15 cellular contexts compared by ENCODE assay signal in the genomic region with DNA sequence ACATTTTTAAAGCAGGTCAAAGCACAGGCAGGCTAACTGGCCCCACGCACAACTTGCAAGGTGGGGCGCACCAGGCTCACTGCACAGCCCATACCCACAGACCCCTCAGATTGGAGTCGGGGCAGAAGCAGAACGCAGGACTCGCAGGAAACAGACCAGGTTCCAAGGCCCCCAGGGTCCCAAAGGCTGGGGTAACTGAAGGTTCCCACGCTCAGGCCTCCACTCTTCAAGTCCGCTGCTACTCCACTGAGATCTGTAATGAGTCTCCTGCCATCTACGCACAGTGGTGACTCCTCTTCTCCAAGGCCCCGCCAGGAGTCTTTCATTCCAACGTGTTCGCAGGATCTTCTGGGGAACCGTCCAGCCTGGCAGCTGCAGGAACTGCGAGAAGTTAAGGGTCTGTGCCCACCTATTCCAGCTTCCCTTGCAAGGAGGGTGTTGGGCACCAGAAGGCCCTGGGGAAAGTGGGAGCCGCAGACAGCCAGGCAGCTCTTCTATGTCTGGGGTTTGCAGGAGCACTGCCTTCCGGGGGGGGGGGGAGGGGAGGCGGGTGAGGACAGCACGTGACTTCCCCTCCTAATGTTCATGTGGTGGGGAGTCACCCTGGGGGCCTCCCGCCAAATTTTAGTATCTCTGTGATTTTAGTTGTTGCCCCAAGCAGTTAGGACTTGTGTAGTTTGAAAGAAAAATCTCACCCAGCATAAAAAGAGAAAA. TPM values are rescaled to one million over a fixed set of nuclear protein-coding genes. Genes with fewer than 3 reads are reported as not detected.
A peak's percentile ranks its signal among the peaks of the same experiment; 100 is the strongest.
DNase-seq lines count a peak whose midpoint lies in the region; ATAC-seq and TF ChIP-seq lines count a peak whose summit lies in the region.
"Had no signal": no experiment of that assay in that cellular context is flagged by ENCODE, and none has a peak within 500 bp of the region (broad histone marks: within the 10 kb centered on the region; RNA-seq: fewer than 3 reads in every experiment).

No MANE protein-coding gene starts in this region.

- peaks cover 19% of the 10 kb centered on the region for H3K9me3 Mint-ChIP-seq in GM23338
- peaks cover 8% of the 10 kb centered on the region for H3K9me3 Mint-ChIP-seq in neural progenitor cell
- H3K9me3 Mint-ChIP-seq: stimulated activated naive B cell treated with anti-CD40 and anti-IgM and Interleukin-4, amounts not matched to agents 10 μg/mL and 1 μg/mL and 100 μg/mL, for 72 hours had no signal

- peaks cover 27% of the 10 kb centered on the region for H3K4me1 Mint-ChIP-seq in GM23338
- peaks cover 23% of the 10 kb centered on the region for H3K4me1 Mint-ChIP-seq in neural progenitor cell

- H4K20me1 ChIP-seq in GM23338 (replicated peaks; ENCODE audit: insufficient read depth): peaks cover 11% of the 10 kb centered on the region; the same call in 1 of the 2 replicates
- H4K20me1 ChIP-seq in neural progenitor cell (ENCODE audit: low read depth): peaks cover 18% of the 10 kb centered on the region

- TF ChIP-seq CTCF in GM23338 (conservative IDR thresholded peaks at IDR 0.05; ENCODE audit: low read depth in 2 of 2) (no peak), Peyer's patch (IDR thresholded peaks at IDR 0.05) (no peak), coronary artery (IDR thresholded peaks at IDR 0.05) (no peak), neural progenitor cell (IDR thresholded peaks at IDR 0.05) (no peak)

- H3K36me3 Mint-ChIP-seq in GM23338 (ENCODE audit: low read depth): peaks cover 8% of the 10 kb centered on the region; the same call in 2 of the 3 replicates
- peaks cover 4% of the 10 kb centered on the region for H3K36me3 Mint-ChIP-seq in neural progenitor cell

- ATAC-seq in GM23338 (no peak), GM21528 (IDR thresholded peaks at IDR 0.05; ENCODE audit: low FRiP score, unreplicated experiment) (no peak)

- H3K27me3 Mint-ChIP-seq in GM23338 (ENCODE audit: insufficient read depth, low read depth, poor library complexity) (peaks cover 16% of the 10 kb centered on the region), neural progenitor cell (ENCODE audit: insufficient read depth, low read depth) (peaks cover 22% of the 10 kb centered on the region)

- H3K9me3 ChIP-seq in Peyer's patch: no peaks in the 10 kb centered on the region
- H3K9me3 ChIP-seq in neural progenitor cell (ENCODE audit: low read depth): no peaks in the 10 kb centered on the region

- H3K27ac ChIP-seq in GM23338 (ENCODE audit: low read depth) (no peak overlapping the region), Peyer's patch (peak overlapping the region; percentile 83 to 100 (median 94)), coronary artery (no peak overlapping the region), neural progenitor cell (no peak overlapping the region)
- H3K27ac ChIP-seq: brain microvascular endothelial cell had no signal

- peak overlapping the region; percentile 87 for H3K4me3 Mint-ChIP-seq in GM23338
- peak overlapping the region; percentile 90 for H3K4me3 Mint-ChIP-seq in neural progenitor cell

- peak overlapping the region; percentile 74 for H3K4me3 ChIP-seq in GM23338
- H3K4me3 ChIP-seq in Peyer's patch: peak overlapping the region in 3 of 4 donors; percentile 76 to 91 (median 90)
- peak overlapping the region; percentile 89 for H3K4me3 ChIP-seq in coronary artery
- H3K4me3 ChIP-seq in neural progenitor cell: peak overlapping the region; percentile 63
- H3K4me3 ChIP-seq: lung had no signal

- H3F3A ChIP-seq in GM23338 (replicated peaks; ENCODE audit: low read depth): peaks cover 5% of the 10 kb centered on the region; the same call in 1 of the 2 replicates
- H3F3A ChIP-seq in neural progenitor cell (ENCODE audit: low read depth): peaks cover 9% of the 10 kb centered on the region

- no peaks in the 10 kb centered on the region for H3K36me3 ChIP-seq in GM23338 (ENCODE audit: insufficient read depth)
- peaks cover 0 to 4% (median 0%) of the 10 kb centered on the region in 3 donors for H3K36me3 ChIP-seq in Peyer's patch
- H3K36me3 ChIP-seq in neural progenitor cell: no peaks in the 10 kb centered on the region
- H3K36me3 ChIP-seq: brain microvascular endothelial cell had no signal

- no peak overlapping the region for H3K9ac ChIP-seq in neural progenitor cell

- DNase-seq in GM23338 (ENCODE audit: low spot score): no peak
- peak in 1 of 3 donors; percentile 58 for DNase-seq in Peyer's patch
- DNase-seq in coronary artery (ENCODE audit: low spot score): no peak
- no peak for DNase-seq in neural progenitor cell (ENCODE audit: low spot score)
- no peak for DNase-seq in NCI-H446 (lab: John Stamatoyannopoulos, UW)
- no peak for DNase-seq in NCI-H510A treated with DMSO at 0.1 percent for 48 hours (lab: John Stamatoyannopoulos, UW)
- DNase-seq: activated CD4-positive, alpha-beta T cell treated with anti-CD3 and anti-CD28 coated beads for 4 hours; brain microvascular endothelial cell; GF-D8; HCEC 1CT; NCI-H1105 treated with DMSO at 0.1 percent for 48 hours; stimulated activated CD4-positive, alpha-beta T cell treated with anti-CD3 and anti-CD28 coated beads, Interleukin-12 subunit alpha, Interleukin-12 subunit beta, amount 100 ng/mL, for 4 hours; stimulated activated naive B cell treated with anti-CD40 and anti-IgM and Interleukin-4, amounts not matched to agents 10 μg/mL and 1 μg/mL and 100 μg/mL, for 72 hours had no signal

- H3K27me3 ChIP-seq in GM23338 (ENCODE audit: insufficient read depth) (no peaks in the 10 kb centered on the region), Peyer's patch (no peaks in the 10 kb centered on the region), neural progenitor cell (no peaks in the 10 kb centered on the region)
- H3K27me3 ChIP-seq: brain microvascular endothelial cell had no signal

- no peak overlapping the region for H2AFZ ChIP-seq in GM23338
- no peak overlapping the region for H2AFZ ChIP-seq in neural progenitor cell (replicated peaks)

- H3K4me2 ChIP-seq in GM23338: peak overlapping the region; percentile 89
- H3K4me2 ChIP-seq in neural progenitor cell: peak overlapping the region; percentile 87

- H3K79me2 ChIP-seq in GM23338 (replicated peaks; ENCODE audit: insufficient read depth) (peaks cover 26% of the 10 kb centered on the region), neural progenitor cell (ENCODE audit: low read depth) (peaks cover 18% of the 10 kb centered on the region)

- no peaks in the 10 kb centered on the region for H3K9me2 ChIP-seq in GM23338 (ENCODE audit: insufficient read depth)

- no peak for TF ChIP-seq POLR2A in Peyer's patch (IDR thresholded peaks at IDR 0.05)

- H3K27ac Mint-ChIP-seq in GM23338: peak overlapping the region; percentile 96
- peak overlapping the region; percentile 97 for H3K27ac Mint-ChIP-seq in neural progenitor cell

- H3K4me1 ChIP-seq in GM23338 (ENCODE audit: insufficient read depth): peaks cover 27% of the 10 kb centered on the region
- peaks cover 15 to 56% (median 17%) of the 10 kb centered on the region in 4 donors for H3K4me1 ChIP-seq in Peyer's patch
- H3K4me1 ChIP-seq in neural progenitor cell: peaks cover 16% of the 10 kb centered on the region

TF ChIP-seq in GM23338, 12 proteins besides CTCF, POLR2A, EP300 and RAD21:
- TF ChIP-seq ZNF114 (CRISPR knock-in tag; IDR thresholded peaks at IDR 0.05): no peak
- TF ChIP-seq, protein P1, sequence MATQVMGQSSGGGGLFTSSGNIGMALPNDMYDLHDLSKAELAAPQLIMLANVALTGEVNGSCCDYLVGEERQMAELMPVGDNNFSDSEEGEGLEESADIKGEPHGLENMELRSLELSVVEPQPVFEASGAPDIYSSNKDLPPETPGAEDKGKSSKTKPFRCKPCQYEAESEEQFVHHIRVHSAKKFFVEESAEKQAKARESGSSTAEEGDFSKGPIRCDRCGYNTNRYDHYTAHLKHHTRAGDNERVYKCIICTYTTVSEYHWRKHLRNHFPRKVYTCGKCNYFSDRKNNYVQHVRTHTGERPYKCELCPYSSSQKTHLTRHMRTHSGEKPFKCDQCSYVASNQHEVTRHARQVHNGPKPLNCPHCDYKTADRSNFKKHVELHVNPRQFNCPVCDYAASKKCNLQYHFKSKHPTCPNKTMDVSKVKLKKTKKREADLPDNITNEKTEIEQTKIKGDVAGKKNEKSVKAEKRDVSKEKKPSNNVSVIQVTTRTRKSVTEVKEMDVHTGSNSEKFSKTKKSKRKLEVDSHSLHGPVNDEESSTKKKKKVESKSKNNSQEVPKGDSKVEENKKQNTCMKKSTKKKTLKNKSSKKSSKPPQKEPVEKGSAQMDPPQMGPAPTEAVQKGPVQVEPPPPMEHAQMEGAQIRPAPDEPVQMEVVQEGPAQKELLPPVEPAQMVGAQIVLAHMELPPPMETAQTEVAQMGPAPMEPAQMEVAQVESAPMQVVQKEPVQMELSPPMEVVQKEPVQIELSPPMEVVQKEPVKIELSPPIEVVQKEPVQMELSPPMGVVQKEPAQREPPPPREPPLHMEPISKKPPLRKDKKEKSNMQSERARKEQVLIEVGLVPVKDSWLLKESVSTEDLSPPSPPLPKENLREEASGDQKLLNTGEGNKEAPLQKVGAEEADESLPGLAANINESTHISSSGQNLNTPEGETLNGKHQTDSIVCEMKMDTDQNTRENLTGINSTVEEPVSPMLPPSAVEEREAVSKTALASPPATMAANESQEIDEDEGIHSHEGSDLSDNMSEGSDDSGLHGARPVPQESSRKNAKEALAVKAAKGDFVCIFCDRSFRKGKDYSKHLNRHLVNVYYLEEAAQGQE (IDR thresholded peaks at IDR 0.05; ENCODE audit: unreplicated experiment): no peak
- no peak for TF ChIP-seq ZNF331 (CRISPR knock-in tag; IDR thresholded peaks at IDR 0.05; ENCODE audit: low read depth)

RNA-seq across cellular contexts. Expression of a gene that starts 2.0 kb away (rescaled TPM):
- 33.9 and 60.0 TPM in 2 replicates for total RNA-seq in GM23338 (2014; rRNA removed; shearing (Covaris generic))
- 7.2 and 7.8 TPM in 2 replicates for polyA plus RNA-seq in GM23338 (2016; fragmentation: Nextera tagmentation; extraction: Ambion mirVana)
- 10 to 100 TPM; 18.9 to 93.5 (median 31.0) TPM for total RNA-seq in Peyer's patch
- 9.9 and 10.8 TPM in 2 replicates for total RNA-seq in neural progenitor cell (ENCODE audit: low replicate concordance)

RNA-seq across cellular contexts. Expression of a gene that starts 54.6 kb away (rescaled TPM):
- 46.3 and 55.7 TPM in 2 replicates for total RNA-seq in GM23338 (2014; rRNA removed; shearing (Covaris generic))
- polyA plus RNA-seq in GM23338 (2016; fragmentation: Nextera tagmentation; extraction: Ambion mirVana): 9.6 and 12.1 TPM in 2 replicates
- 10 to 100 TPM; 27.1 to 35.5 (median 33.3) TPM for total RNA-seq in Peyer's patch
- 52.6 and 82.1 TPM in 2 replicates for total RNA-seq in neural progenitor cell (ENCODE audit: low replicate concordance)

Comparison
In these comparisons a context has a peak if more than half of its experiments do, and no peak if none do; other contexts are left out.
1. H3K27ac ChIP-seq: peak in Peyer's patch (4 of 4); none in GM23338 (single experiment), coronary artery (0 of 2) and neural progenitor cell (single experiment).
2. Peak in every context shown above with its lines, with median percentiles within 50 percentile points of each other: H3K4me3 ChIP-seq.